Comparison of ENCODE assay signal across 1 cellular context in the genomic region with DNA sequence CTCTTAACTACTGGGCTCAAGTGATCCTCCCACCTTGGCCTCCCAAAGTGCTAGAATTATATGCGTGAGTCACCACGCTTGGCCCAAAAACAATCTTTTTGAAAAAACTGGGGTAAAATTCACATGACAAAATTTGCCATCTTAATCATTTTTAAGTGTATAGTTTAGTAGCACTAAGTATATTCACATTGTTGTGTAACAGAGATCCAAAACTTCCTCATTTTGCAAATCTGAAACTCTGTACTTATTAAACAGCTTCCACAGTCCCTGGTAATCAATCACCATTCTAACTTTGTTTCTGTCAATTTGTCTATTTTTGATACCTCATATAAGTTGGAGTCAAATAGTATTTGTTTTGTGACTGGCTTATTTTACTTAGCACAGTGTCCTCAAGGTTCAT.
TF ChIP-seq lines count a peak whose summit lies in the region.

No MANE protein-coding gene starts in this region.

TF ChIP-seq in K562, 482 proteins besides CTCF, POLR2A, EP300 and RAD21:
- TF ChIP-seq MCM3 (IDR thresholded peaks at IDR 0.05) (no peak), MEIS2 (IDR thresholded peaks at IDR 0.05; ENCODE audit: partially characterized antibody) (peak; percentile 18), ARID2 (IDR thresholded peaks at IDR 0.05) (no peak)
- TF ChIP-seq, protein P1, sequence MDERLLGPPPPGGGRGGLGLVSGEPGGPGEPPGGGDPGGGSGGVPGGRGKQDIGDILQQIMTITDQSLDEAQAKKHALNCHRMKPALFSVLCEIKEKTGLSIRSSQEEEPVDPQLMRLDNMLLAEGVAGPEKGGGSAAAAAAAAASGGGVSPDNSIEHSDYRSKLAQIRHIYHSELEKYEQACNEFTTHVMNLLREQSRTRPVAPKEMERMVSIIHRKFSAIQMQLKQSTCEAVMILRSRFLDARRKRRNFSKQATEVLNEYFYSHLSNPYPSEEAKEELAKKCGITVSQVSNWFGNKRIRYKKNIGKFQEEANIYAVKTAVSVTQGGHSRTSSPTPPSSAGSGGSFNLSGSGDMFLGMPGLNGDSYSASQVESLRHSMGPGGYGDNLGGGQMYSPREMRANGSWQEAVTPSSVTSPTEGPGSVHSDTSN (CRISPR knock-in tag; IDR thresholded peaks at IDR 0.05; ENCODE audit: low read depth) = no peak
- TF ChIP-seq, protein P1 (tag; conservative IDR thresholded peaks at IDR 0.05; ENCODE audit: low read depth) = 0 out of 2 replicates have a peak, but pooled peaks have one; percentile 40
